ENCODE assay signal across 2 cellular contexts in genomic region chr22:29605236-29605850, GRCh38.
TF ChIP-seq lines count a peak whose summit lies in the region.

No MANE protein-coding gene starts in this region.

TF ChIP-seq in SK-N-SH, 30 proteins besides CTCF, POLR2A, EP300 and RAD21 (continued from another document):
- no peak for TF ChIP-seq USF2 (IDR thresholded peaks at IDR 0.05; ENCODE audit: borderline replicate concordance, low read depth, low read length)
- TF ChIP-seq YY1 (IDR thresholded peaks at IDR 0.05; ENCODE audit: low read depth) = no peak
- TF ChIP-seq RFX5 (IDR thresholded peaks at IDR 0.05; ENCODE audit: low read length) = no peak
- no peak for TF ChIP-seq RXRA (IDR thresholded peaks at IDR 0.05; ENCODE audit: borderline replicate concordance, low read depth)
- TF ChIP-seq MXI1 (IDR thresholded peaks at IDR 0.05; ENCODE audit: low read depth, low read length) = no peak
- TF ChIP-seq POLR2AphosphoS5 (IDR thresholded peaks at IDR 0.05; ENCODE audit: low read depth, low read length) = no peak
- no peak for TF ChIP-seq GABPA (IDR thresholded peaks at IDR 0.05; ENCODE audit: low read depth)
- TF ChIP-seq FOXJ3 (CRISPR knock-in tag; IDR thresholded peaks at IDR 0.05) = no peak
- no peak for TF ChIP-seq IRF3 (IDR thresholded peaks at IDR 0.05; ENCODE audit: low read depth, low read length)
- no peak for TF ChIP-seq RCOR1 (IDR thresholded peaks at IDR 0.05; ENCODE audit: low read length)
- TF ChIP-seq SIN3A (IDR thresholded peaks at IDR 0.05; ENCODE audit: borderline replicate concordance, low read depth, low read length) = no peak
- TF ChIP-seq TCF12 (IDR thresholded peaks at IDR 0.05) = no peak
- TF ChIP-seq CHD2 (IDR thresholded peaks at IDR 0.05; ENCODE audit: low read length, partially characterized antibody) = no peak
- no peak for TF ChIP-seq EZH2phosphoT487 (IDR thresholded peaks at IDR 0.05; ENCODE audit: borderline replicate concordance, low read depth)
- no peak for TF ChIP-seq JUND (IDR thresholded peaks at IDR 0.05)
- TF ChIP-seq ZBTB33 (IDR thresholded peaks at IDR 0.05; ENCODE audit: borderline replicate concordance, low read depth) = no peak

TF ChIP-seq in SK-N-SH treated with all-trans-retinoic acid at 6 μM for 48 hours, 23 proteins besides CTCF, POLR2A, EP300 and RAD21:
- TF ChIP-seq CSRNP3 (CRISPR knock-in tag; IDR thresholded peaks at IDR 0.05) (no peak), RARB (CRISPR knock-in tag; IDR thresholded peaks at IDR 0.05) (no peak), ZFP30 (CRISPR knock-in tag; IDR thresholded peaks at IDR 0.05) (no peak), TOX (CRISPR knock-in tag; IDR thresholded peaks at IDR 0.05; ENCODE audit: borderline replicate concordance) (no peak), GLIS3 (CRISPR knock-in tag; IDR thresholded peaks at IDR 0.05) (no peak), TSHZ2 (CRISPR knock-in tag; IDR thresholded peaks at IDR 0.05) (no peak), ESRRG (CRISPR knock-in tag; IDR thresholded peaks at IDR 0.05) (no peak), CREB5 (CRISPR knock-in tag; IDR thresholded peaks at IDR 0.05; ENCODE audit: low read depth) (no peak), ZNF70 (CRISPR knock-in tag; IDR thresholded peaks at IDR 0.05) (no peak), SNAI2 (CRISPR knock-in tag; IDR thresholded peaks at IDR 0.05) (no peak), ZNF8 (CRISPR knock-in tag; IDR thresholded peaks at IDR 0.05) (no peak), PATZ1 (CRISPR knock-in tag; IDR thresholded peaks at IDR 0.05; ENCODE audit: borderline replicate concordance) (no peak), POU6F1 (CRISPR knock-in tag; IDR thresholded peaks at IDR 0.05; ENCODE audit: borderline replicate concordance, low read depth) (no peak), ISL1 (CRISPR knock-in tag; IDR thresholded peaks at IDR 0.05) (no peak), CSDC2 (CRISPR knock-in tag; IDR thresholded peaks at IDR 0.05) (no peak), ZNF565 (CRISPR knock-in tag; conservative IDR thresholded peaks at IDR 0.05; ENCODE audit: low read depth) (no peak), PPARA (CRISPR knock-in tag; IDR thresholded peaks at IDR 0.05; ENCODE audit: borderline replicate concordance) (no peak), ZFP3 (CRISPR knock-in tag; IDR thresholded peaks at IDR 0.05) (no peak), ARNTL (CRISPR knock-in tag; IDR thresholded peaks at IDR 0.05; ENCODE audit: borderline replicate concordance, low read depth) (no peak)
